24 cellular contexts compared by ENCODE assay signal in genomic region chr6:15366879-15367278, GRCh38.
DNase-seq lines count a peak whose midpoint lies in the region; ATAC-seq, FAIRE-seq and TF ChIP-seq lines count a peak whose summit lies in the region.
"Had no signal": no experiment of that assay in that cellular context is flagged by ENCODE, and none has a peak within 500 bp of the region (broad histone marks: within the 10 kb centered on the region; RNA-seq: fewer than 3 reads in every experiment).

No MANE protein-coding gene starts in this region.

- DNase-seq in GM23338 (ENCODE audit: low spot score) (no peak), natural killer cell (no peak), AML-193 (lab: John Stamatoyannopoulos, UW) (no peak), ACHN (no peak)
- DNase-seq in stimulated activated CD4-positive, alpha-beta T cell treated with anti-CD3 and anti-CD28 coated beads, Interleukin-12 subunit alpha, Interleukin-12 subunit beta, amount 100 ng/mL, for 4 hours, result no peak
- DNase-seq: DMS153; DND-41; H7; Kasumi-1; NCI-H1092 treated with DMSO at 0.1 percent for 48 hours; NCI-H1436; NCI-H187 treated with DMSO at 0.1 percent for 48 hours; NCI-H2107; NCI-H524; NCI-H774; NK-92 treated with Interleukin-12 subunit alpha and Interleukin-12 subunit beta, amount 100 ng/mL, for 24 hours; PC-9 had no signal

- in situ Hi-C loops in ACHN (cut with HindIII; ENCODE audit: low pct_ligation_motif_present, low pct_unique_long_range_greater_than_20kb, low sequenced_read_pairs), result no loop called here

- H3F3A ChIP-seq in GM23338 (replicated peaks; ENCODE audit: low read depth), result peaks cover 29% of the 10 kb centered on the region

- H3K4me2 ChIP-seq in GM23338, result peak overlapping the region; percentile 8
- H3K4me2 ChIP-seq: PC-9 had no signal

- intact Hi-C loops in natural killer cell (cut with micrococcal nuclease), result no loop called here

- H3K27ac Mint-ChIP-seq in GM23338 (no peak overlapping the region), natural killer cell (peak overlapping the region; percentile 19 to 70)
- H3K27ac Mint-ChIP-seq: B cell had no signal

- peaks cover 27% of the 10 kb centered on the region for H3K4me1 Mint-ChIP-seq in GM23338
- H3K4me1 Mint-ChIP-seq in natural killer cell, result peaks cover 66% of the 10 kb centered on the region in 2 donors

- peaks cover 96% of the 10 kb centered on the region for H3K4me1 ChIP-seq in GM23338 (ENCODE audit: insufficient read depth)

- no peak overlapping the region for H3K4me3 ChIP-seq in GM23338
- H3K4me3 ChIP-seq: A549, PC-9, SJSA1 had no signal

- TF ChIP-seq CTCF in GM23338 (conservative IDR thresholded peaks at IDR 0.05; ENCODE audit: low read depth in 2 of 2), result no peak
- TF ChIP-seq CTCF in natural killer cell (IDR thresholded peaks at IDR 0.05), result no peak

- no peaks in the 10 kb centered on the region for H3K27me3 ChIP-seq in GM23338 (ENCODE audit: insufficient read depth)
- H3K27me3 ChIP-seq: SJSA1 had no signal

- no peak overlapping the region for H3K27ac ChIP-seq in GM23338 (ENCODE audit: low read depth)
- H3K27ac ChIP-seq: PC-9, SJSA1 had no signal

- H2AFZ ChIP-seq in GM23338, result no peak overlapping the region
- H2AFZ ChIP-seq: PC-9 had no signal

- ATAC-seq in GM23338 (no peak), natural killer cell (no peak), esophagus mucosa (no peak)
- ATAC-seq: A549, Right ventricle myocardium inferior had no signal

- no peaks in the 10 kb centered on the region for H3K36me3 ChIP-seq in GM23338 (ENCODE audit: insufficient read depth)
- H3K36me3 ChIP-seq: SJSA1 had no signal

- peaks cover 100% of the 10 kb centered on the region for H3K79me2 ChIP-seq in GM23338 (replicated peaks; ENCODE audit: insufficient read depth)

- H3K27me3 Mint-ChIP-seq in GM23338 (ENCODE audit: insufficient read depth, low read depth, poor library complexity) (peaks cover 18% of the 10 kb centered on the region), natural killer cell (ENCODE audit: low read depth in 2 of 2) (no peaks in the 10 kb centered on the region)
- H3K27me3 Mint-ChIP-seq: B cell had no signal

- H3K36me3 Mint-ChIP-seq in GM23338 (ENCODE audit: low read depth) (peaks cover 3% of the 10 kb centered on the region; the same call in 1 of the 3 replicates), natural killer cell (no peaks in the 10 kb centered on the region)

- H3K4me3 Mint-ChIP-seq in GM23338 (no peak overlapping the region), natural killer cell (no peak overlapping the region)
- H3K4me3 Mint-ChIP-seq: B cell had no signal

- FAIRE-seq in islet of Langerhans (lab: Jason Lieb, UNC), result peak; percentile 24
- FAIRE-seq: A549, GM12892 had no signal

- H3K9me2 ChIP-seq in GM23338 (ENCODE audit: insufficient read depth), result no peaks in the 10 kb centered on the region

- no peaks in the 10 kb centered on the region for H3K9me3 Mint-ChIP-seq in GM23338
- no peaks in the 10 kb centered on the region for H3K9me3 Mint-ChIP-seq in natural killer cell

- H4K20me1 ChIP-seq in GM23338 (replicated peaks; ENCODE audit: insufficient read depth), result peaks cover 98% of the 10 kb centered on the region

TF ChIP-seq in GM23338, 12 proteins besides CTCF, POLR2A, EP300 and RAD21 (continues in another document):
- no peak for TF ChIP-seq CREB1 (CRISPR knock-in tag; IDR thresholded peaks at IDR 0.05; ENCODE audit: low read depth)
- no peak for TF ChIP-seq EZH2phosphoT487 (IDR thresholded peaks at IDR 0.05; ENCODE audit: unreplicated experiment)
- TF ChIP-seq JUNB (IDR thresholded peaks at IDR 0.05; ENCODE audit: unreplicated experiment), result no peak
- no peak for TF ChIP-seq POLR2AphosphoS5 (IDR thresholded peaks at IDR 0.05; ENCODE audit: low read depth)
- no peak for TF ChIP-seq STAT1 (IDR thresholded peaks at IDR 0.05; ENCODE audit: unreplicated experiment)
- no peak for TF ChIP-seq ZNF462 (CRISPR knock-in tag; IDR thresholded peaks at IDR 0.05)
- TF ChIP-seq ETS1 (IDR thresholded peaks at IDR 0.05), result no peak
